ENCODE assay signal across 1 cellular context in genomic region chr3:158452324-158452723, GRCh38.
TF ChIP-seq lines count a peak whose summit lies in the region.

No MANE protein-coding gene starts in this region.

TF ChIP-seq in A549, 52 proteins besides CTCF, POLR2A, EP300 and RAD21 (continued from another document):
- TF ChIP-seq BCL3 (IDR thresholded peaks at IDR 0.05) (no peak), RFX5 (IDR thresholded peaks at IDR 0.05) (no peak), ATOH8 (CRISPR knock-in tag; IDR thresholded peaks at IDR 0.05; ENCODE audit: low read depth) (no peak), EHF (CRISPR knock-in tag; IDR thresholded peaks at IDR 0.05) (no peak), HDAC2 (IDR thresholded peaks at IDR 0.05) (no peak), RCOR1 (IDR thresholded peaks at IDR 0.05; ENCODE audit: low read depth, low read length) (no peak), TFCP2L1 (CRISPR knock-in tag; IDR thresholded peaks at IDR 0.05) (no peak)
